21 cellular contexts compared by ENCODE assay signal in genomic region chr10:63382066-63382465, GRCh38.
"Had no signal": no experiment of that assay in that cellular context is flagged by ENCODE, and none has a peak within 500 bp of the region (broad histone marks: within the 10 kb centered on the region; RNA-seq: fewer than 3 reads in every experiment).

No MANE protein-coding gene starts in this region.

- ATAC-seq: Panc1 had no signal

- H3K27ac ChIP-seq: KMS-11, RWPE1, SJCRH30, SK-N-MC had no signal

- H3K9ac ChIP-seq: KMS-11 had no signal

- H3K4me3 ChIP-seq: SJCRH30, SK-N-MC had no signal

- H3K4me1 ChIP-seq: SJCRH30 had no signal

- H3K4me2 ChIP-seq: KMS-11 had no signal

- H3K9me3 ChIP-seq: SJCRH30 had no signal

- DNase-seq: IMR-90, Kasumi-1, MM.1S, NCI-H1092 treated with DMSO at 0.1 percent for 48 hours, NCI-H1436, NCI-H187, NCI-H2029, NCI-H2081 treated with DMSO at 0.1 percent for 48 hours, NCI-H2171, NCI-H226, NCI-H446, NCI-H510A, NCI-H524 treated with DMSO at 0.1 percent for 48 hours, NCI-H69, NCI-H774, SHP77, SJCRH30 had no signal

- H3K27me3 ChIP-seq: SJCRH30 had no signal

- H3K36me3 ChIP-seq: SJCRH30 had no signal
